Comparison of ENCODE assay signal across 12 cellular contexts in genomic region chr6:1575213-1576041, GRCh38. TPM values are rescaled to one million over a fixed set of nuclear protein-coding genes. Genes with fewer than 3 reads are reported as not detected.
A peak's percentile ranks its signal among the peaks of the same experiment; 100 is the strongest.
DNase-seq lines count a peak whose midpoint lies in the region; ATAC-seq and TF ChIP-seq lines count a peak whose summit lies in the region.
"Had no signal": no experiment of that assay in that cellular context is flagged by ENCODE, and none has a peak within 500 bp of the region (broad histone marks: within the 10 kb centered on the region; RNA-seq: fewer than 3 reads in every experiment).

No MANE protein-coding gene starts in this region.

- H3K4me1 ChIP-seq in heart left ventricle (peaks cover 0 to 21% (median 0%) of the 10 kb centered on the region in 12 donors), rectal smooth muscle tissue (ENCODE audit: control insufficient read depth, insufficient read depth, low read length) (peaks cover 4% of the 10 kb centered on the region)
- H3K4me1 ChIP-seq in CD4-positive, alpha-beta memory T cell (ENCODE audit: insufficient read depth, low read length): no peaks in the 10 kb centered on the region

- no peaks in the 10 kb centered on the region for H3K27me3 ChIP-seq in heart left ventricle
- no peaks in the 10 kb centered on the region for H3K27me3 ChIP-seq in rectal smooth muscle tissue (ENCODE audit: control insufficient read depth, insufficient read depth, low read length)
- H3K27me3 ChIP-seq in CD4-positive, alpha-beta memory T cell (ENCODE audit: insufficient read depth, low read length): peaks cover 5% of the 10 kb centered on the region

- peaks cover 18% of the 10 kb centered on the region for H3K27me3 Mint-ChIP-seq in activated CD4-positive, alpha-beta memory T cell treated with anti-CD3 and anti-CD28 coated beads for 36 hours
- H3K27me3 Mint-ChIP-seq in CD4-positive, alpha-beta memory T cell: peaks cover 6 to 17% of the 10 kb centered on the region in 2 donors

- POLR2A ChIA-PET in activated CD4-positive, alpha-beta memory T cell treated with anti-CD3 and anti-CD28 coated beads for 36 hours (lab: Charles Lee): no interaction called here
- POLR2A ChIA-PET in CD4-positive, alpha-beta memory T cell (lab: Charles Lee; ENCODE audit: partially characterized antibody): no interaction called here

- H3K27ac ChIP-seq in SK-N-MC: no peak overlapping the region
- H3K27ac ChIP-seq in heart left ventricle: peak overlapping the region in 11 of 12 donors; percentile 7 to 76 (median 50)
- peak overlapping the region; percentile 62 for H3K27ac ChIP-seq in rectal smooth muscle tissue (ENCODE audit: low read depth, low read length)
- H3K27ac ChIP-seq in CD4-positive, alpha-beta memory T cell (ENCODE audit: low read depth, low read length): no peak overlapping the region

- H3K36me3 Mint-ChIP-seq in activated CD4-positive, alpha-beta memory T cell treated with anti-CD3 and anti-CD28 coated beads for 36 hours: peaks cover 7% of the 10 kb centered on the region
- H3K36me3 Mint-ChIP-seq in CD4-positive, alpha-beta memory T cell: peaks cover 9 to 11% of the 10 kb centered on the region in 2 donors

- no peak for TF ChIP-seq CTCF in heart left ventricle (IDR thresholded peaks at IDR 0.05)

- H3K4me3 ChIP-seq in SK-N-MC: no peak overlapping the region
- H3K4me3 ChIP-seq in heart left ventricle: peak overlapping the region in 6 of 12 donors; percentile 18 to 42 (median 32)
- H3K4me3 ChIP-seq in rectal smooth muscle tissue (ENCODE audit: low read length): peak overlapping the region; percentile 18
- no peak overlapping the region for H3K4me3 ChIP-seq in CD4-positive, alpha-beta memory T cell (ENCODE audit: low read length in 2 of 2)

- peaks cover 18% of the 10 kb centered on the region for H3K9me3 Mint-ChIP-seq in activated CD4-positive, alpha-beta memory T cell treated with anti-CD3 and anti-CD28 coated beads for 36 hours
- peaks cover 0 to 21% (median 17%) of the 10 kb centered on the region in 8 donors for H3K9me3 Mint-ChIP-seq in CD4-positive, alpha-beta memory T cell

- intact Hi-C loops in heart left ventricle (cut with DNase I): no loop called here
- intact Hi-C loops in activated CD4-positive, alpha-beta memory T cell treated with anti-CD3 and anti-CD28 coated beads for 36 hours (cut with micrococcal nuclease): no loop called here
- intact Hi-C loops in CD4-positive, alpha-beta memory T cell (cut with micrococcal nuclease): no loop called here

- CTCF ChIA-PET in activated CD4-positive, alpha-beta memory T cell treated with anti-CD3 and anti-CD28 coated beads for 36 hours (lab: Charles Lee): interaction anchor here (1.8 kb wide), 1 partner anchor 20 kb away, joined by 4 read pairs; no protein-coding TSS in a partner anchor
- CTCF ChIA-PET in CD4-positive, alpha-beta memory T cell (lab: Charles Lee; ENCODE audit: partially characterized antibody): interaction anchor here (1.7 kb wide), 1 partner anchor 21 kb away, joined by 6 read pairs; no protein-coding TSS in a partner anchor

- H3K9me3 ChIP-seq in SK-N-MC (ENCODE audit: low read depth, low read length): no peaks in the 10 kb centered on the region
- H3K9me3 ChIP-seq in heart left ventricle: peaks cover 0 to 20% (median 9%) of the 10 kb centered on the region in 12 donors
- no peaks in the 10 kb centered on the region for H3K9me3 ChIP-seq in CD4-positive, alpha-beta memory T cell (ENCODE audit: control insufficient read depth in 1 of 2, low read length in 2 of 2)

- ATAC-seq in heart left ventricle: peak in 3 of 4 donors; percentile 56 to 60 (median 57)
- ATAC-seq: activated T-helper 17 cell treated with anti-CD3 and anti-CD28 coated beads, Interleukin-2, amount 50 U/mL, for 72 hours; naive thymus-derived CD8-positive, alpha-beta T cell; T-cell had no signal

- no peak overlapping the region for H3K27ac Mint-ChIP-seq in activated CD4-positive, alpha-beta memory T cell treated with anti-CD3 and anti-CD28 coated beads for 36 hours
- no peak overlapping the region for H3K27ac Mint-ChIP-seq in CD4-positive, alpha-beta memory T cell
- H3K27ac Mint-ChIP-seq: activated T-helper 17 cell treated with anti-CD3 and anti-CD28 coated beads, Interleukin-2, amount 50 U/mL, for 72 hours; T-cell had no signal

- H3K36me3 ChIP-seq in SK-N-MC (ENCODE audit: insufficient read depth, low read length) (no peaks in the 10 kb centered on the region), heart left ventricle (no peaks in the 10 kb centered on the region), rectal smooth muscle tissue (ENCODE audit: control insufficient read depth, insufficient read depth, low read length) (no peaks in the 10 kb centered on the region)
- H3K36me3 ChIP-seq in CD4-positive, alpha-beta memory T cell (ENCODE audit: insufficient read depth, low read length): no peaks in the 10 kb centered on the region

- H3K4me3 Mint-ChIP-seq in activated CD4-positive, alpha-beta memory T cell treated with anti-CD3 and anti-CD28 coated beads for 36 hours: no peak overlapping the region
- H3K4me3 Mint-ChIP-seq in CD4-positive, alpha-beta memory T cell: no peak overlapping the region
- H3K4me3 Mint-ChIP-seq: activated T-helper 17 cell treated with anti-CD3 and anti-CD28 coated beads, Interleukin-2, amount 50 U/mL, for 72 hours; naive thymus-derived CD8-positive, alpha-beta T cell; T-cell had no signal

- H3K9ac ChIP-seq in SK-N-MC (ENCODE audit: insufficient read length) (peak overlapping the region; percentile 45), rectal smooth muscle tissue (ENCODE audit: low read length) (no peak overlapping the region)

- no peaks in the 10 kb centered on the region for H3K4me1 Mint-ChIP-seq in activated CD4-positive, alpha-beta memory T cell treated with anti-CD3 and anti-CD28 coated beads for 36 hours (ENCODE audit: low read depth)
- H3K4me1 Mint-ChIP-seq in CD4-positive, alpha-beta memory T cell: no peaks in the 10 kb centered on the region
- H3K4me1 Mint-ChIP-seq: activated T-helper 17 cell treated with anti-CD3 and anti-CD28 coated beads, Interleukin-2, amount 50 U/mL, for 72 hours; naive thymus-derived CD8-positive, alpha-beta T cell; T-cell had no signal

- peak; percentile 18 for DNase-seq in EL
- DNase-seq in SK-N-MC (ENCODE audit: low read depth, low spot score): no peak
- DNase-seq in heart left ventricle: peak; percentile 42 to 69 (median 57)
- DNase-seq in SIG-M5 (lab: John Stamatoyannopoulos, UW): no peak
- DNase-seq in RPMI8226: no peak
- DNase-seq in activated CD4-positive, alpha-beta memory T cell treated with anti-CD3 and anti-CD28 coated beads for 36 hours: no peak
- no peak for DNase-seq in CD4-positive, alpha-beta memory T cell
- DNase-seq: naive thymus-derived CD8-positive, alpha-beta T cell; NCI-H2029 treated with DMSO at 0.1 percent for 48 hours; T-cell had no signal

- TF ChIP-seq POLR2A in heart left ventricle (IDR thresholded peaks at IDR 0.05): no peak

- WGBS in heart left ventricle, 4 donors: 50 to 56% (median 54%) methylated on average over 11 to 16 of the region's 16 CpGs

RNA-seq across cellular contexts. Expression of gene FOXC1, which starts 34.3 kb away (rescaled TPM):
- 1 to 10 TPM; 1.8 to 6.3 (median 3.5) TPM for total RNA-seq in heart left ventricle
- 1 to 10 TPM; 2.1 to 2.9 TPM for polyA plus RNA-seq in heart left ventricle
- total RNA-seq in activated CD4-positive, alpha-beta memory T cell treated with anti-CD3 and anti-CD28 coated beads for 36 hours: under 1 TPM; 0.05 to 0.07 TPM
- not detected for total RNA-seq in CD4-positive, alpha-beta memory T cell
- polyA plus RNA-seq in CD4-positive, alpha-beta memory T cell: not detected
- total RNA-seq: activated T-helper 17 cell treated with anti-CD3 and anti-CD28 coated beads, Interleukin-2, amount 50 U/mL, for 72 hours; naive thymus-derived CD8-positive, alpha-beta T cell had no signal
- polyA plus RNA-seq: naive thymus-derived CD8-positive, alpha-beta T cell had no signal

Comparison
In these comparisons a context has a peak if more than half of its experiments do, and no peak if none do; other contexts are left out.
1. DNase-seq: peak in EL (single experiment) and heart left ventricle (5 of 5); none in SK-N-MC (single experiment), SIG-M5 (single experiment), RPMI8226 (single experiment), activated CD4-positive, alpha-beta memory T cell treated with anti-CD3 and anti-CD28 coated beads for 36 hours (single experiment) and CD4-positive, alpha-beta memory T cell (0 of 5).
2. H3K27ac ChIP-seq: peak in heart left ventricle (11 of 12) and rectal smooth muscle tissue (single experiment); none in SK-N-MC (single experiment) and CD4-positive, alpha-beta memory T cell (single experiment).